Comparison of ENCODE assay signal across 29 cellular contexts in genomic region chr9:136007276-136007675, GRCh38. TPM values are rescaled to one million over a fixed set of nuclear protein-coding genes. Genes with fewer than 3 reads are reported as not detected.
A peak's percentile ranks its signal among the peaks of the same experiment; 100 is the strongest.
DNase-seq lines count a peak whose midpoint lies in the region; ATAC-seq and TF ChIP-seq lines count a peak whose summit lies in the region.
"Had no signal": no experiment of that assay in that cellular context is flagged by ENCODE, and none has a peak within 500 bp of the region (broad histone marks: within the 10 kb centered on the region; RNA-seq: fewer than 3 reads in every experiment).

No MANE protein-coding gene starts in this region.

- H3K36me3 Mint-ChIP-seq in neural crest cell (ENCODE audit: low read depth) = no peaks in the 10 kb centered on the region
- H3K36me3 Mint-ChIP-seq: activated CD8-positive, alpha-beta memory T cell treated with anti-CD3 and anti-CD28 coated beads, Interleukin-2, amount 10 ng/mL, durations not matched to agents 7 days and 5 days had no signal

- TF ChIP-seq POLR2A in esophagus squamous epithelium (IDR thresholded peaks at IDR 0.05) = no peak

- H3K9me3 ChIP-seq in esophagus squamous epithelium = no peaks in the 10 kb centered on the region
- no peaks in the 10 kb centered on the region for H3K9me3 ChIP-seq in upper lobe of right lung
- H3K9me3 ChIP-seq in osteoblast (ENCODE audit: low read depth, low read length) = no peaks in the 10 kb centered on the region
- H3K9me3 ChIP-seq: breast epithelium, gastroesophageal sphincter, thyroid gland had no signal

- TF ChIP-seq CTCF in esophagus squamous epithelium (IDR thresholded peaks at IDR 0.05) (no peak), neural crest cell (conservative IDR thresholded peaks at IDR 0.05) (no peak), upper lobe of right lung (IDR thresholded peaks at IDR 0.05) (no peak), osteoblast (IDR thresholded peaks at IDR 0.05; ENCODE audit: extremely low read depth, low read depth, low read length) (no peak)

- H3K4me3 ChIP-seq in esophagus squamous epithelium = no peak overlapping the region
- no peak overlapping the region for H3K4me3 ChIP-seq in upper lobe of right lung
- no peak overlapping the region for H3K4me3 ChIP-seq in osteoblast (ENCODE audit: insufficient read depth, low read length)
- no peak overlapping the region for H3K4me3 ChIP-seq in H7 (ENCODE audit: insufficient read depth, low read depth, low read length)
- H3K4me3 ChIP-seq: breast epithelium, coronary artery, gastroesophageal sphincter, thyroid gland had no signal

- DNase-seq in Right ventricle myocardium inferior (ENCODE audit: missing footprints) = peak; percentile 43
- DNase-seq in left cardiac atrium = no peak
- DNase-seq in esophagus squamous epithelium (lab: John Stamatoyannopoulos, UW) = no peak
- DNase-seq in neural crest cell (ENCODE audit: low read depth, low spot score) = no peak
- DNase-seq in upper lobe of right lung = no peak
- no peak for DNase-seq in NOMO-1 treated with dmso at 0.1 percent for 144 hours (lab: John Stamatoyannopoulos, UW; ENCODE audit: unreplicated experiment)
- DNase-seq in osteoblast (ENCODE audit: insufficient read length, low spot score, missing footprints) = no peak
- DNase-seq in H7 = no peak
- DNase-seq: activated CD4-positive, alpha-beta T cell treated with anti-CD3 and anti-CD28 coated beads, Interleukin-2, amount 50 U/mL, for 1 hour; activated CD8-positive, alpha-beta memory T cell treated with anti-CD3 and anti-CD28 coated beads, Interleukin-2, amount 10 ng/mL, durations not matched to agents 7 days and 5 days; activated naive CD4-positive, alpha-beta T cell treated with Interleukin-2 at 50 U/mL for 16 hours; activated T-cell treated with anti-CD3 and anti-CD28 coated beads, Interleukin-2, amount 50 U/mL, for 72 hours; AML-193; amniotic stem cell; CD8-positive, alpha-beta T cell; GOT3; NCI-H1048; NCI-H187 treated with DMSO at 0.1 percent for 48 hours; NCI-H82; occipital lobe; stimulated activated CD4-positive, alpha-beta T cell treated with anti-CD3 and anti-CD28 coated beads, Interleukin-12 subunit alpha, Interleukin-12 subunit beta, amount 100 ng/mL, for 4 hours; stimulated activated naive CD4-positive, alpha-beta T cell treated with Interleukin-2 at 50 U/mL for 16 hours; thyroid gland; WERI-Rb-1 had no signal

- H3K4me3 Mint-ChIP-seq in neural crest cell = peak overlapping the region; percentile 36
- H3K4me3 Mint-ChIP-seq: activated CD8-positive, alpha-beta memory T cell treated with anti-CD3 and anti-CD28 coated beads, Interleukin-2, amount 10 ng/mL, durations not matched to agents 7 days and 5 days; activated T-cell treated with anti-CD3 and anti-CD28 coated beads, Interleukin-2, amount 50 U/mL, for 72 hours; CD8-positive, alpha-beta T cell; T-helper 2 cell treated with Interferon-gamma antibody and Interleukin-4, amounts not matched to agents 5 μg/mL and 100 μg/mL, for 36 hours had no signal

- no peaks in the 10 kb centered on the region for H3K27me3 Mint-ChIP-seq in neural crest cell (ENCODE audit: low read depth)
- H3K27me3 Mint-ChIP-seq: activated CD8-positive, alpha-beta memory T cell treated with anti-CD3 and anti-CD28 coated beads, Interleukin-2, amount 10 ng/mL, durations not matched to agents 7 days and 5 days had no signal

- intact Hi-C loops in Right ventricle myocardium inferior (cut with DNase I) = no loop called here
- intact Hi-C loops in left cardiac atrium (cut with DNase I) = no loop called here
- intact Hi-C loops in esophagus squamous epithelium (cut with DNase I) = no loop called here
- intact Hi-C loops in upper lobe of right lung (cut with DNase I) = no loop called here

- peak overlapping the region; percentile 1 for H3K27ac Mint-ChIP-seq in neural crest cell (ENCODE audit: unreplicated experiment)
- H3K27ac Mint-ChIP-seq: activated CD8-positive, alpha-beta memory T cell treated with anti-CD3 and anti-CD28 coated beads, Interleukin-2, amount 10 ng/mL, durations not matched to agents 7 days and 5 days; activated T-cell treated with anti-CD3 and anti-CD28 coated beads, Interleukin-2, amount 50 U/mL, for 72 hours; CD8-positive, alpha-beta T cell; T-helper 2 cell treated with Interferon-gamma antibody and Interleukin-4, amounts not matched to agents 5 μg/mL and 100 μg/mL, for 36 hours had no signal

- H3K4me1 ChIP-seq in esophagus squamous epithelium (peaks cover 10 to 80% (median 24%) of the 10 kb centered on the region in 3 donors), upper lobe of right lung (peaks cover 23% of the 10 kb centered on the region), osteoblast (ENCODE audit: insufficient read depth, low read length) (peaks cover 7% of the 10 kb centered on the region)
- H3K4me1 ChIP-seq: breast epithelium had no signal

- H3K27me3 ChIP-seq in esophagus squamous epithelium (no peaks in the 10 kb centered on the region), upper lobe of right lung (no peaks in the 10 kb centered on the region), osteoblast (ENCODE audit: insufficient read depth, low read length) (no peaks in the 10 kb centered on the region), H7 (ENCODE audit: control insufficient read depth, insufficient read depth, low read length) (no peaks in the 10 kb centered on the region)
- H3K27me3 ChIP-seq: breast epithelium, gastroesophageal sphincter, thyroid gland had no signal

- ATAC-seq in Right ventricle myocardium inferior (no peak), left cardiac atrium (no peak), upper lobe of right lung (no peak)
- ATAC-seq: activated CD8-positive, alpha-beta memory T cell treated with anti-CD3 and anti-CD28 coated beads, Interleukin-2, amount 10 ng/mL, durations not matched to agents 7 days and 5 days; activated T-cell treated with anti-CD3 and anti-CD28 coated beads, Interleukin-2, amount 50 U/mL, for 72 hours; CD8-positive, alpha-beta T cell; gastroesophageal sphincter had no signal

- H3K36me3 ChIP-seq in esophagus squamous epithelium = peaks cover 0 to 39% (median 0%) of the 10 kb centered on the region in 3 donors
- peaks cover 17% of the 10 kb centered on the region for H3K36me3 ChIP-seq in upper lobe of right lung
- H3K36me3 ChIP-seq in osteoblast (ENCODE audit: insufficient read depth, low read length) = peaks cover 18% of the 10 kb centered on the region
- no peaks in the 10 kb centered on the region for H3K36me3 ChIP-seq in H7 (replicated peaks; ENCODE audit: control insufficient read depth, insufficient read depth, low read length)
- H3K36me3 ChIP-seq: breast epithelium, WERI-Rb-1 had no signal

- H4K20me1 ChIP-seq in osteoblast (ENCODE audit: insufficient read depth, low read length) = peaks cover 35% of the 10 kb centered on the region

- H3K79me2 ChIP-seq in osteoblast (ENCODE audit: insufficient read depth, low read length) = no peaks in the 10 kb centered on the region

- H3K4me2 ChIP-seq in osteoblast (ENCODE audit: insufficient read depth, low read length) = no peak overlapping the region

- no peak overlapping the region for H2AFZ ChIP-seq in osteoblast (ENCODE audit: low read length)

- no peaks in the 10 kb centered on the region for H3K9me3 Mint-ChIP-seq in neural crest cell
- H3K9me3 Mint-ChIP-seq: activated T-cell treated with anti-CD3 and anti-CD28 coated beads, Interleukin-2, amount 50 U/mL, for 72 hours; CD8-positive, alpha-beta T cell; T-helper 2 cell treated with Interferon-gamma antibody and Interleukin-4, amounts not matched to agents 5 μg/mL and 100 μg/mL, for 36 hours had no signal

- WGBS in esophagus squamous epithelium, 2 donors = 75 to 76% methylated on average over 22 to 30 of the region's 31 CpGs

- H3K27ac ChIP-seq in esophagus squamous epithelium = peak overlapping the region in 3 of 4 donors; percentile 14 to 83 (median 81)
- peak overlapping the region; percentile 72 for H3K27ac ChIP-seq in upper lobe of right lung
- H3K27ac ChIP-seq in osteoblast (ENCODE audit: low read depth, low read length) = no peak overlapping the region
- H3K27ac ChIP-seq: 22Rv1, WERI-Rb-1 had no signal

- peaks cover 41% of the 10 kb centered on the region for H3K4me1 Mint-ChIP-seq in neural crest cell
- H3K4me1 Mint-ChIP-seq: activated CD8-positive, alpha-beta memory T cell treated with anti-CD3 and anti-CD28 coated beads, Interleukin-2, amount 10 ng/mL, durations not matched to agents 7 days and 5 days had no signal

RNA-seq across cellular contexts. Expression of gene UBAC1, which starts 46.1 kb away (rescaled TPM):
- 119 TPM for total RNA-seq in Right ventricle myocardium inferior
- total RNA-seq in left cardiac atrium = 10 to 100 TPM; 64.9 to 65.7 TPM
- total RNA-seq in esophagus squamous epithelium = 10 to 100 TPM; 47.6 to 63.2 (median 54.3) TPM
- total RNA-seq in neural crest cell = 49.3 and 51.9 TPM in 2 replicates
- total RNA-seq in upper lobe of right lung = 30.1 TPM
- total RNA-seq in osteoblast = 29.0 and 32.1 TPM in 2 replicates
- 74.6 and 77.0 TPM in 2 replicates for total RNA-seq in H7 (2014; rRNA removed; shearing (Covaris generic))
